Comparison of ENCODE assay signal across 8 cellular contexts in genomic region chr16:80084614-80085013, GRCh38.
A peak's percentile ranks its signal among the peaks of the same experiment; 100 is the strongest.
DNase-seq lines count a peak whose midpoint lies in the region; ATAC-seq and TF ChIP-seq lines count a peak whose summit lies in the region.

No MANE protein-coding gene starts in this region.

- dilution Hi-C loops in IMR-90 (cut with HindIII; ENCODE audit: low sequenced_read_pairs, unreplicated experiment): no loop called here

- H4K91ac ChIP-seq in IMR-90 (ENCODE audit: insufficient read depth, low read depth, low read length): no peak overlapping the region

- H4K5ac ChIP-seq in IMR-90 (ENCODE audit: low read depth, low read length): no peak overlapping the region

- H2BK20ac ChIP-seq in IMR-90 (ENCODE audit: low read depth, low read length): no peak overlapping the region

- no peak overlapping the region for H3K9ac ChIP-seq in IMR-90 (ENCODE audit: low read depth, low read length)

- no peak overlapping the region for H3K4me3 Mint-ChIP-seq in immature natural killer cell

- H3K4me1 Mint-ChIP-seq in immature natural killer cell: no peaks in the 10 kb centered on the region

- H3K27ac ChIP-seq in IMR-90 (ENCODE audit: insufficient read depth, low read length) (no peak overlapping the region), brain microvascular endothelial cell (no peak overlapping the region), substantia nigra (ENCODE audit: low read depth, low read length, poor library complexity, severe bottlenecking) (no peak overlapping the region)

- no peak overlapping the region for H3K56ac ChIP-seq in IMR-90 (ENCODE audit: extremely low read depth, insufficient read depth, low read length)

- no peaks in the 10 kb centered on the region for H4K20me1 ChIP-seq in IMR-90 (ENCODE audit: insufficient read depth, low read length)

- no peak overlapping the region for H2BK120ac ChIP-seq in IMR-90 (ENCODE audit: low read depth, low read length)

- H2BK5ac ChIP-seq in IMR-90 (ENCODE audit: low read depth, low read length, poor library complexity, severe bottlenecking): no peak overlapping the region

- H3K27me3 Mint-ChIP-seq in immature natural killer cell (ENCODE audit: low read depth in 3 of 3): peaks cover 0 to 8% (median 4%) of the 10 kb centered on the region in 3 donors

- no peak overlapping the region for H2AFZ ChIP-seq in IMR-90 (replicated peaks; ENCODE audit: low read length, poor library complexity)

- ATAC-seq in IMR-90 (ENCODE audit: low read depth) (no peak), HG02759 (IDR thresholded peaks at IDR 0.05; ENCODE audit: unreplicated experiment) (no peak), HG03025 (IDR thresholded peaks at IDR 0.05; ENCODE audit: low FRiP score, unreplicated experiment) (no peak), GM21423 (IDR thresholded peaks at IDR 0.05; ENCODE audit: unreplicated experiment) (no peak)

- H3K4me3 ChIP-seq in IMR-90 (ENCODE audit: insufficient read depth, low read depth, low read length) (no peak overlapping the region), brain microvascular endothelial cell (ENCODE audit: low read depth, low read length) (no peak overlapping the region)

- H3K4me2 ChIP-seq in IMR-90 (ENCODE audit: low read depth, low read length): no peak overlapping the region

- no peak for TF ChIP-seq POLR2A in IMR-90 (IDR thresholded peaks at IDR 0.05; ENCODE audit: low read depth, low read length)

- H3K4ac ChIP-seq in IMR-90 (ENCODE audit: low read depth, low read length): no peak overlapping the region

- H3K36me3 Mint-ChIP-seq in immature natural killer cell: no peaks in the 10 kb centered on the region

- no CpG with 5 or more reads among the region's 5 CpGs for WGBS in IMR-90 (ENCODE audit: extremely low coverage in 2 of 2, insufficient read length in 1 of 2), 2 experiments

- no peak overlapping the region for H3K23ac ChIP-seq in IMR-90 (ENCODE audit: low read depth, low read length)

- H3K4me1 ChIP-seq in IMR-90 (ENCODE audit: control insufficient read depth, insufficient read depth, low read length): no peaks in the 10 kb centered on the region

- H2AK9ac ChIP-seq in IMR-90 (replicated peaks; ENCODE audit: low read depth, low read length, poor library complexity): no peak overlapping the region

- no peaks in the 10 kb centered on the region for H3K9me3 Mint-ChIP-seq in immature natural killer cell

- TF ChIP-seq CTCF in IMR-90 (conservative IDR thresholded peaks at IDR 0.05; ENCODE audit: low read depth, low read length) (peak; percentile 33), brain microvascular endothelial cell (IDR thresholded peaks at IDR 0.05; ENCODE audit: low read depth, low read length, missing control alignments) (peak; percentile 85)

- TF ChIP-seq RAD21 in IMR-90 (IDR thresholded peaks at IDR 0.05; ENCODE audit: low read length): peak; percentile 53

- no peak overlapping the region for H4K8ac ChIP-seq in IMR-90 (ENCODE audit: low read depth in 2 of 2, low read length in 2 of 2)

- no peak overlapping the region for H2AK5ac ChIP-seq in IMR-90 (ENCODE audit: low read depth, low read length)

- POLR2A ChIA-PET in IMR-90 (lab: Charles Lee; ENCODE audit: unreplicated experiment): no interaction called here

- CTCF ChIA-PET in IMR-90 (lab: Yijun Ruan, JAX): interaction anchor here (0.6 to 1.1 kb wide), 2 partner anchors 21 to 86 kb away, joined by 3 to 4 read pairs; no protein-coding TSS in a partner anchor

- H3K36me3 ChIP-seq in IMR-90 (ENCODE audit: control insufficient read depth, insufficient read depth, low read length): no peaks in the 10 kb centered on the region
- H3K36me3 ChIP-seq in brain microvascular endothelial cell (replicated peaks): no peaks in the 10 kb centered on the region

- H2BK15ac ChIP-seq in IMR-90 (ENCODE audit: low read depth, low read length): no peak overlapping the region

- H3K27ac Mint-ChIP-seq in immature natural killer cell: no peak overlapping the region

- H3K9me1 ChIP-seq in IMR-90 (ENCODE audit: insufficient read depth, low read length): no peaks in the 10 kb centered on the region

- H3K18ac ChIP-seq in IMR-90 (ENCODE audit: low read depth, low read length): no peak overlapping the region

- H3K27me3 ChIP-seq in IMR-90 (ENCODE audit: control insufficient read depth, insufficient read depth, low read length) (no peaks in the 10 kb centered on the region), brain microvascular endothelial cell (replicated peaks) (no peaks in the 10 kb centered on the region)

- intact Hi-C loops in IMR-90 (cut with micrococcal nuclease): loop anchor here (5.0 kb wide), 1 partner anchor 87 kb away; no protein-coding TSS in a partner anchor

- H3K79me1 ChIP-seq in IMR-90 (ENCODE audit: low read depth in 1 of 2, low read length in 2 of 2): no peaks in the 10 kb centered on the region

- BruUV-seq in IMR-90 (replicated peaks; lab: Mats Ljungman, UMichigan): no TSS peak

- H3K14ac ChIP-seq in IMR-90 (replicated peaks; ENCODE audit: low read depth, low read length): no peak overlapping the region

- DNase-seq in DMS153 treated with DMSO at 0.1 percent for 48 hours (lab: John Stamatoyannopoulos, UW; ENCODE audit: unreplicated experiment): peak; percentile 38
- DNase-seq in IMR-90: no peak
- peak; percentile 68 for DNase-seq in brain microvascular endothelial cell
- peak; percentile 6 to 20 (median 9) for DNase-seq in immature natural killer cell
- peak in 37 of 49 donors; percentile 1 to 62 (median 15) for DNase-seq in substantia nigra (lab: John Stamatoyannopoulos, UW)

- no peaks in the 10 kb centered on the region for H3K9me3 ChIP-seq in IMR-90 (ENCODE audit: control insufficient read depth, insufficient read depth, low read length)

- in situ Hi-C loops in IMR-90 (cut with MboI; ENCODE audit: low sequenced_read_pairs): no loop called here
- in situ Hi-C loops in brain microvascular endothelial cell (cut with HindIII; ENCODE audit: low pct_ligation_motif_present, low sequenced_read_pairs): no loop called here

TF ChIP-seq in IMR-90, 13 proteins besides CTCF, POLR2A, EP300 and RAD21:
- TF ChIP-seq SMC3 (IDR thresholded peaks at IDR 0.05; ENCODE audit: low read depth, low read length) (peak; percentile 18; the same call in 1 of the 2 replicates), ELK1 (IDR thresholded peaks at IDR 0.05; ENCODE audit: borderline replicate concordance, low read depth, low read length) (no peak)
